ENCODE assay signal across 19 cellular contexts in the genomic region with DNA sequence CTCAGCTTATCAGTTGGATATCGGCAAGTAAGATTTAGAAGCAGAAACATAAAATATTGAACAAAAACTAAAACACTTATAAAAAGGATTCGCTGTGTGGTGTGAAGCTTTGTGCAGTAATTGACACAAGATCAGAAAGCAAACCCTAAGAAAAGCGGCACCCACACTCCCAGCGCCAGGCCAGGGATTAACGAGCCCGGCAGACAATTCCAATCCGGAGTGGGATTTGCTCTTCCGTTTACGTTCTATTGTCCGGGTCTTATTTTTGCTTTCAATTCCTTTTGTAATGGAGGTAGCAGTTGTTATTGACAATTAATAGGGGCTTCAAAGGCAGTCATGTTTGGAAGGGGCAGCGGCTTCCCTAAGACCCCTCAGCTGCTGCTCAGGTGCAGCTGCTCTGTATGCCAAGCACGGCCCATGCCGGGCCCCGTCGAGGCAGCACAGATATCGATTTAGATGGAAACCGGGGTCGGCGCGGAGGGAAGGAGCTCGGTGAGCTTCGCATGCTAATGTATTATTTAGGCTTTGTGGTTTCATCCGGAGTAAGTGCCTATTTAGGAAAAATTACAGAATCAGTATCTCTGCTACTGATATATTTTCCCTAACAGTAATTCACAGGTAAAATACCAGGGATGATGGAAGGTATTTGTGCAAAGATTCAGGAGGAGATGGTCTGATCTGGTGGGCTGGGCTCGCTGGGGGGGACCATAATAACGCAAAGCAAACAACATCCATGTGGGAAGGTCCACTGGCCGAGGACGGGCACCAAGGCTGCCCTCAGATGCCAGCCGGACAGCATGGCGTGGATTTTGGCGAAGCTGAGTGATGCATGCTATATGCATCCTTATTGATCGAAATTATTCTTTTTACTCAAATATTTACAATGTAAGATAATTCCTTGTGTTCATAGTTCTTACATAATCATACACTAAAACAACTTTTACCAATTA.
"Had no signal": no experiment of that assay in that cellular context is flagged by ENCODE, and none has a peak within 500 bp of the region (broad histone marks: within the 10 kb centered on the region; RNA-seq: fewer than 3 reads in every experiment).

No MANE protein-coding gene starts in this region.

- H3K4me1 ChIP-seq: colonic mucosa, testis had no signal

- H3K4me3 ChIP-seq: colonic mucosa, skin epidermis, testis had no signal

- H3K27me3 ChIP-seq: brain microvascular endothelial cell, colonic mucosa, testis had no signal

- H3K9me3 ChIP-seq: colonic mucosa, testis had no signal

- DNase-seq: activated B cell treated with CpG ODN at 0.5 μM for 24 hours; activated CD4-positive, alpha-beta memory T cell treated with anti-CD3 and anti-CD28 coated beads, Interleukin-2, amount 10 ng/mL, durations not matched to agents 7 days and 5 days; activated CD4-positive, alpha-beta T cell treated with anti-CD3 and anti-CD28 coated beads for 4 hours; activated naive CD4-positive, alpha-beta T cell treated with Interleukin-2 at 50 U/mL for 16 hours; activated naive CD8-positive, alpha-beta T cell treated with anti-CD3 and anti-CD28 coated beads, Interleukin-2, amount 50 U/mL, for 24 hours; activated T-cell treated with anti-CD3 and anti-CD28 coated beads, Interleukin-2, amount 50 U/mL, for 24 hours; anterior cingulate cortex; brain microvascular endothelial cell; colonic mucosa; erythroblast; foreskin melanocyte; hypothalamus; left ventricle myocardium superior; mesenchymal stem cell; naive thymus-derived CD4-positive, alpha-beta T cell; stimulated activated naive CD8-positive, alpha-beta T cell treated with anti-CD3 and anti-CD28 coated beads, Interleukin-15, amount 100 ng/mL, for 72 hours; T-cell; testis had no signal

- H3K27ac ChIP-seq: brain microvascular endothelial cell, colonic mucosa, skin epidermis, testis had no signal

- H3K36me3 ChIP-seq: brain microvascular endothelial cell, colonic mucosa had no signal
